Comparison of ENCODE assay signal across 8 cellular contexts in the genomic region with DNA sequence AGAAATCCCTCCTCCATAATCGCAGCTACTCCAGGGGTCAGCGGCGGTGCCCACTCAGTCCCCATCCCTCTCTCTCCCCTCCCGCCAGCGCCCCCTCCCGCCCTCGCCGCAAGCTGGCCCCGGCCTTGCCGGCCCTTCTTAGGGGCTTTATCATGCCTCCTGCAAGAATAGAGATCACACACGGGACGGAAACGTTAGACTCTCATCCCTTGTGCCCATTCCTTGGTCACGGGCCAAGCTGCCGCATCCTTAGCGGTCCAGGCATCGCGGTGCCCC. TPM values are rescaled to one million over a fixed set of nuclear protein-coding genes. Genes with fewer than 3 reads are reported as not detected.
DNase-seq lines count a peak whose midpoint lies in the region; ATAC-seq and TF ChIP-seq lines count a peak whose summit lies in the region.

No MANE protein-coding gene starts in this region.

- TF ChIP-seq CTCF in esophagus squamous epithelium (IDR thresholded peaks at IDR 0.05): no peak

- no peak overlapping the region for H2BK5ac ChIP-seq in trophoblast cell (ENCODE audit: low read depth, low read length, poor library complexity)

- no peak for TF ChIP-seq POLR2A in esophagus squamous epithelium (IDR thresholded peaks at IDR 0.05)

- H4K12ac ChIP-seq in trophoblast cell (ENCODE audit: low read depth, low read length): no peak overlapping the region

- no peak overlapping the region for H4K8ac ChIP-seq in trophoblast cell (ENCODE audit: low read depth, low read length)

- no peak overlapping the region for H3K4ac ChIP-seq in trophoblast cell (ENCODE audit: low read depth, low read length)

- H2BK120ac ChIP-seq in trophoblast cell (ENCODE audit: insufficient read depth, low read length, poor library complexity): no peak overlapping the region

- peak overlapping the region; percentile 68 for H3K9ac ChIP-seq in NT2/D1 (ENCODE audit: insufficient read length, low read depth)
- H3K9ac ChIP-seq in trophoblast cell (ENCODE audit: low read length): no peak overlapping the region

- H2AK5ac ChIP-seq in trophoblast cell (ENCODE audit: low read length): no peak overlapping the region

- H3K79me1 ChIP-seq in trophoblast cell (ENCODE audit: low read length): peaks cover 5% of the 10 kb centered on the region

- ATAC-seq in GM21360 (IDR thresholded peaks at IDR 0.05; ENCODE audit: unreplicated experiment): peak; percentile 4

- H3K79me2 ChIP-seq in trophoblast cell (ENCODE audit: control insufficient read depth, insufficient read depth, low read length, poor library complexity): no peaks in the 10 kb centered on the region

- H3K4me1 ChIP-seq in NT2/D1 (ENCODE audit: insufficient read depth, insufficient read length) (peaks cover 22% of the 10 kb centered on the region), esophagus squamous epithelium (peaks cover 27 to 62% (median 38%) of the 10 kb centered on the region in 3 donors), trophoblast cell (ENCODE audit: control insufficient read depth in 1 of 2, insufficient read depth in 2 of 2, low read length in 2 of 2) (peaks cover 12 to 14% of the 10 kb centered on the region in 2 experiments)

- no peaks in the 10 kb centered on the region for H3K9me3 ChIP-seq in NT2/D1 (ENCODE audit: insufficient read depth, low read length)
- H3K9me3 ChIP-seq in esophagus squamous epithelium: no peaks in the 10 kb centered on the region
- H3K9me3 ChIP-seq in trophoblast cell (ENCODE audit: insufficient read depth, low read depth, low read length): no peaks in the 10 kb centered on the region

- no peak overlapping the region for H2AFZ ChIP-seq in trophoblast cell (ENCODE audit: insufficient read depth, low read length, poor library complexity)

- H3K14ac ChIP-seq in trophoblast cell (ENCODE audit: low read length): no peak overlapping the region

- no peak overlapping the region for H2BK12ac ChIP-seq in trophoblast cell (ENCODE audit: low read length)

- H3K4me2 ChIP-seq in trophoblast cell (ENCODE audit: low read length): peak overlapping the region; percentile 92

- no peak overlapping the region for H3K18ac ChIP-seq in trophoblast cell (ENCODE audit: low read length)

- intact Hi-C loops in esophagus squamous epithelium (cut with DNase I): no loop called here
- intact Hi-C loops in posterior cingulate gyrus (cut with DNase I): no loop called here

- WGBS in esophagus squamous epithelium, 2 donors: 10 to 29% methylated on average over 9 to 10 of the region's 18 CpGs
- WGBS in trophoblast cell (ENCODE audit: extremely low coverage, insufficient coverage, insufficient read length): no CpG with 5 or more reads among the region's 18 CpGs

- H3K27ac ChIP-seq in esophagus squamous epithelium (peak overlapping the region; percentile 76 to 95 (median 85)), trophoblast cell (ENCODE audit: low read depth, low read length) (no peak overlapping the region)

- no peaks in the 10 kb centered on the region for H3K27me3 ChIP-seq in NT2/D1 (ENCODE audit: insufficient read depth, insufficient read length)
- H3K27me3 ChIP-seq in esophagus squamous epithelium: no peaks in the 10 kb centered on the region
- no peaks in the 10 kb centered on the region for H3K27me3 ChIP-seq in trophoblast cell (ENCODE audit: insufficient read depth, low read length)

- H3K36me3 ChIP-seq in NT2/D1 (ENCODE audit: insufficient read depth, insufficient read length, low read length) (peaks cover 7% of the 10 kb centered on the region), esophagus squamous epithelium (peaks cover 0 to 11% (median 0%) of the 10 kb centered on the region in 3 donors), trophoblast cell (ENCODE audit: control insufficient read depth in 1 of 2, insufficient read depth in 2 of 2, low read length in 2 of 2) (peaks cover 0 to 2% of the 10 kb centered on the region in 2 experiments)

- peak overlapping the region; percentile 30 for H3K4me3 ChIP-seq in NT2/D1 (ENCODE audit: insufficient read length, low read depth)
- peak overlapping the region; percentile 13 to 90 (median 80) for H3K4me3 ChIP-seq in esophagus squamous epithelium
- H3K4me3 ChIP-seq in trophoblast cell (ENCODE audit: low read depth, low read length): no peak overlapping the region

- no peak overlapping the region for H3K23ac ChIP-seq in trophoblast cell (ENCODE audit: low read length)

- no peak overlapping the region for H4K91ac ChIP-seq in trophoblast cell (ENCODE audit: low read depth, low read length)

- no peak for DNase-seq in NT2/D1 (ENCODE audit: low read depth, low spot score)
- DNase-seq in esophagus squamous epithelium (lab: John Stamatoyannopoulos, UW): no peak
- no peak for DNase-seq in trophoblast cell
- DNase-seq in NCI-H1417 treated with DMSO at 0.1 percent for 48 hours (lab: John Stamatoyannopoulos, UW): no peak
- no peak for DNase-seq in posterior cingulate gyrus
- DNase-seq in NCI-H2227 treated with DMSO at 0.1 percent for 48 hours (lab: John Stamatoyannopoulos, UW): no peak
- DNase-seq in NCI-H82 treated with DMSO at 0.1 percent for 48 hours (lab: John Stamatoyannopoulos, UW; ENCODE audit: unreplicated experiment): no peak

RNA-seq across cellular contexts. Expression of a gene that starts 0.7 kb away (rescaled TPM):
- 10 to 100 TPM; 32.1 to 68.7 (median 53.5) TPM for total RNA-seq in esophagus squamous epithelium
- 66.2 and 68.0 TPM in 2 replicates for polyA plus RNA-seq in trophoblast cell (2013)

RNA-seq across cellular contexts. Expression of a gene that starts 7.5 kb away (rescaled TPM):
- total RNA-seq in esophagus squamous epithelium: under 1 TPM in 3 of 4 donors, not detected in 1; 0.38 to 0.53 (median 0.44) TPM
- 0.07 and 0.10 TPM in 2 replicates for polyA plus RNA-seq in trophoblast cell (2013)

RNA-seq across cellular contexts. Expression of a gene that starts 26.2 kb away (rescaled TPM):
- total RNA-seq in esophagus squamous epithelium: 10 to 100 TPM; 34.5 to 67.8 (median 46.5) TPM
- polyA plus RNA-seq in trophoblast cell (2013): 42.7 and 44.2 TPM in 2 replicates

RNA-seq across cellular contexts. Expression of a gene that starts 54.0 kb away (rescaled TPM):
- total RNA-seq in esophagus squamous epithelium: 1 to 10 TPM; 1.5 to 5.7 (median 2.6) TPM
- polyA plus RNA-seq in trophoblast cell (2013): 0.44 and 0.62 TPM in 2 replicates

RNA-seq across cellular contexts. Expression of a gene that starts 55.8 kb away (rescaled TPM):
- total RNA-seq in esophagus squamous epithelium: 10 to 100 TPM; 13.0 to 27.5 (median 21.2) TPM
- polyA plus RNA-seq in trophoblast cell (2013): 35.0 and 37.2 TPM in 2 replicates
